19 cellular contexts compared by ENCODE assay signal in the genomic region with DNA sequence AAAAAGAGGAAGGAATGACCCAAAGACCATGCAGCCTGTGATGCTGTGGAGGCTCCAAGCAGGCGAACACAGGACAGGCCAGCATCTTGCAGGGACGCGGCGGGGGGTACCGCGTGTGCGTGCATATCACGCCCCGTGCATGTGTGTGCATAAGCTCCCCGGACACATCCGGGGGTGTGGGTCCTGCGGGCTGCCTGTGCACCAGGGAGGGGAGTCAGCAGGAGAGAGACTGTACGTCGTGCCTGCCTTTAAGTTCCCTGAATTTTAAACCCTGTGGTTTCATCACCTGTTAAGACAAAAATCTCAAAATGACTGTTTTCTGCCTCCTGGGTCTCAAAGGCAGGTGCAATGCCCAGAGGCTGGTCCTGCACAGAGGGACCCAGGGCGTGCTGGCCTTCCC.
"Had no signal": no experiment of that assay in that cellular context is flagged by ENCODE, and none has a peak within 500 bp of the region (broad histone marks: within the 10 kb centered on the region; RNA-seq: fewer than 3 reads in every experiment).

No MANE protein-coding gene starts in this region.

- H3K4me1 Mint-ChIP-seq: naive thymus-derived CD8-positive, alpha-beta T cell had no signal

- H3K4me3 ChIP-seq: gastroesophageal sphincter, left ventricle myocardium inferior, ovary, psoas muscle, right atrium auricular region, tibial artery had no signal

- H3K27me3 ChIP-seq: gastroesophageal sphincter, ovary, right atrium auricular region, tibial artery had no signal

- H3K4me3 Mint-ChIP-seq: activated naive CD4-positive, alpha-beta T cell treated with anti-CD3 and anti-CD28 coated beads for 36 hours; naive thymus-derived CD8-positive, alpha-beta T cell; stimulated activated naive CD8-positive, alpha-beta T cell treated with anti-CD3 and anti-CD28 coated beads, Interleukin-15, amount 100 ng/mL, for 72 hours; T-helper 17 cell had no signal

- H3K27ac ChIP-seq: epithelial cell of prostate, gastroesophageal sphincter, left ventricle myocardium inferior, ovary, psoas muscle, right atrium auricular region, tibial artery had no signal

- ATAC-seq: gastroesophageal sphincter; naive thymus-derived CD8-positive, alpha-beta T cell; stimulated activated naive CD8-positive, alpha-beta T cell treated with anti-CD3 and anti-CD28 coated beads, Interleukin-15, amount 100 ng/mL, for 72 hours; T-helper 17 cell had no signal

- H3K9me3 ChIP-seq: gastroesophageal sphincter, left ventricle myocardium inferior, ovary, psoas muscle, right atrium auricular region, tibial artery had no signal

- H3K9me3 Mint-ChIP-seq: activated naive CD4-positive, alpha-beta T cell treated with anti-CD3 and anti-CD28 coated beads for 36 hours; naive thymus-derived CD8-positive, alpha-beta T cell; stimulated activated naive CD8-positive, alpha-beta T cell treated with anti-CD3 and anti-CD28 coated beads, Interleukin-15, amount 100 ng/mL, for 72 hours had no signal

- H3K36me3 ChIP-seq: ovary had no signal

- H3K27me3 Mint-ChIP-seq: naive thymus-derived CD8-positive, alpha-beta T cell; stimulated activated naive CD8-positive, alpha-beta T cell treated with anti-CD3 and anti-CD28 coated beads, Interleukin-15, amount 100 ng/mL, for 72 hours; T-helper 17 cell had no signal

- H3K4me1 ChIP-seq: gastroesophageal sphincter, left ventricle myocardium inferior, psoas muscle, right atrium auricular region, tibial artery had no signal

- H3K27ac Mint-ChIP-seq: activated naive CD4-positive, alpha-beta T cell treated with anti-CD3 and anti-CD28 coated beads for 36 hours; naive thymus-derived CD8-positive, alpha-beta T cell; stimulated activated naive CD8-positive, alpha-beta T cell treated with anti-CD3 and anti-CD28 coated beads, Interleukin-15, amount 100 ng/mL, for 72 hours; T-helper 17 cell had no signal

- DNase-seq: activated CD4-positive, CD25-positive, alpha-beta regulatory T cell treated with anti-CD3 and anti-CD28 coated beads, Interleukin-2, amount 50 U/mL, for 72 hours; activated naive CD4-positive, alpha-beta T cell treated with anti-CD3 and anti-CD28 coated beads for 36 hours; amygdala; cortex of kidney; head of caudate nucleus; hypothalamus; left ventricle myocardium inferior; naive thymus-derived CD8-positive, alpha-beta T cell; psoas muscle; stimulated activated CD4-positive, alpha-beta T cell treated with anti-CD3 and anti-CD28 coated beads, Interleukin-12 subunit alpha, Interleukin-12 subunit beta, amount 100 ng/mL, for 4 hours; stimulated activated CD4-positive, alpha-beta T cell treated with anti-CD3 and anti-CD28 coated beads, Interleukin-4, amount 100 ng/mL, for 4 hours; stimulated activated naive CD8-positive, alpha-beta T cell treated with anti-CD3 and anti-CD28 coated beads, Interleukin-15, amount 100 ng/mL, for 72 hours; SW 1271; T-helper 17 cell; tibial artery had no signal
